Comparison of ENCODE assay signal across 18 cellular contexts in genomic region chr1:80448081-80448480, GRCh38.
"Had no signal": no experiment of that assay in that cellular context is flagged by ENCODE, and none has a peak within 500 bp of the region (broad histone marks: within the 10 kb centered on the region; RNA-seq: fewer than 3 reads in every experiment).

No MANE protein-coding gene starts in this region.

- H3K9me3 ChIP-seq: adrenal gland, neutrophil had no signal

- DNase-seq: activated CD4-positive, alpha-beta T cell treated with anti-CD3 and anti-CD28 coated beads, Interleukin-2, amount 50 U/mL, for 4 hours; activated CD4-positive, CD25-positive, alpha-beta regulatory T cell treated with anti-CD3 and anti-CD28 coated beads, Interleukin-2, amount 50 U/mL, for 72 hours; activated naive CD4-positive, alpha-beta T cell treated with anti-CD3 and anti-CD28 coated beads for 36 hours; activated T-cell treated with anti-CD3 and anti-CD28 coated beads for 4 hours; adrenal gland; effector memory CD4-positive, alpha-beta T cell; islet precursor cell; mammary epithelial cell; naive thymus-derived CD4-positive, alpha-beta T cell; stimulated activated CD4-positive, alpha-beta T cell treated with anti-CD3 and anti-CD28 coated beads, Interleukin-15, amount 100 ng/mL, for 24 hours; stimulated activated CD4-positive, alpha-beta T cell treated with anti-CD3 and anti-CD28 coated beads, Interleukin-4, amount 100 ng/mL, for 24 hours; stimulated activated naive CD4-positive, alpha-beta T cell; substantia nigra had no signal

- H3K36me3 ChIP-seq: adrenal gland, neutrophil had no signal

- H3K4me3 Mint-ChIP-seq: activated naive CD4-positive, alpha-beta T cell treated with anti-CD3 and anti-CD28 coated beads for 36 hours; activated T-helper 17 cell treated with anti-CD3 and anti-CD28 coated beads, Interleukin-2, amount 50 U/mL, for 72 hours; dendritic cell treated with granulocyte-macrophage colony-stimulating factor and Interleukin-4, amounts not matched to agents 40 ng/mL and 50 ng/mL, for 4 days; naive thymus-derived CD4-positive, alpha-beta T cell had no signal

- H3K4me1 Mint-ChIP-seq: activated T-helper 17 cell treated with anti-CD3 and anti-CD28 coated beads, Interleukin-2, amount 50 U/mL, for 72 hours; naive thymus-derived CD4-positive, alpha-beta T cell had no signal

- H3K27ac ChIP-seq: adrenal gland, neutrophil, skin epidermis had no signal

- H3K4me3 ChIP-seq: adrenal gland, skin epidermis had no signal

- H3K4me1 ChIP-seq: adrenal gland had no signal

- H3K27me3 Mint-ChIP-seq: activated T-helper 17 cell treated with anti-CD3 and anti-CD28 coated beads, Interleukin-2, amount 50 U/mL, for 72 hours; dendritic cell treated with granulocyte-macrophage colony-stimulating factor and Interleukin-4, amounts not matched to agents 40 ng/mL and 50 ng/mL, for 4 days; naive thymus-derived CD4-positive, alpha-beta T cell had no signal

- ATAC-seq: activated T-helper 17 cell treated with anti-CD3 and anti-CD28 coated beads, Interleukin-2, amount 50 U/mL, for 72 hours; left lobe of liver; naive thymus-derived CD4-positive, alpha-beta T cell had no signal

- H3K27me3 ChIP-seq: adrenal gland, neutrophil had no signal

- H3K27ac Mint-ChIP-seq: activated naive CD4-positive, alpha-beta T cell treated with anti-CD3 and anti-CD28 coated beads for 36 hours; activated T-helper 17 cell treated with anti-CD3 and anti-CD28 coated beads, Interleukin-2, amount 50 U/mL, for 72 hours; dendritic cell treated with granulocyte-macrophage colony-stimulating factor and Interleukin-4, amounts not matched to agents 40 ng/mL and 50 ng/mL, for 4 days; naive thymus-derived CD4-positive, alpha-beta T cell had no signal

- H3K36me3 Mint-ChIP-seq: naive thymus-derived CD4-positive, alpha-beta T cell had no signal
